14 cellular contexts compared by ENCODE assay signal in the genomic region with DNA sequence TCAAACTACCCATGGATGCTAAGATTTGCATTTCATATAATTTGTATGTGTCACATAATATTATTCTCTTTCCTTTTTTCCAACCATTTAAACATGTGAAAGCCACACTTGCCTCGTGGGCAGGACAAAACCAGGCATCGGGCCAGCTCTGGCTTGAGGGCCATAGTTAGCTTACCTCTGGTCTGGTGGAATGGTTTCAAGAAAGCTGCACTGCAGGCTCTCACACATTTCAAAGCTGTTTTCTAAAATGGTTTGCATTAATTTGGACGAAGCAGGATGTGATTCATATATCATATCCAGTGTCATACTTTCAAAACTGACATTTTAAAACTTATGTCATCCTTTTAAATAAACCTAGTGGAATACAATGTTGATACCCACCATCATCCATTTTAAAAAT.
DNase-seq lines count a peak whose midpoint lies in the region; ATAC-seq and TF ChIP-seq lines count a peak whose summit lies in the region.
"Had no signal": no experiment of that assay in that cellular context is flagged by ENCODE, and none has a peak within 500 bp of the region (broad histone marks: within the 10 kb centered on the region; RNA-seq: fewer than 3 reads in every experiment).

No MANE protein-coding gene starts in this region.

- no peak for DNase-seq in activated naive CD4-positive, alpha-beta T cell treated with Interleukin-2 at 50 U/mL for 16 hours
- peak; percentile 49 for DNase-seq in activated CD4-positive, alpha-beta memory T cell treated with anti-CD3 and anti-CD28 coated beads for 36 hours
- DNase-seq in epithelial cell of esophagus (ENCODE audit: low read depth) (peak; percentile 36), tibial artery (no peak), type B pancreatic cell (ENCODE audit: extremely low spot score, unreplicated experiment) (no peak)
- DNase-seq in stimulated activated naive CD8-positive, alpha-beta T cell treated with anti-CD3 and anti-CD28 coated beads, Interleukin-15, amount 100 ng/mL, for 72 hours = no peak
- no peak for DNase-seq in effector CD8-positive, alpha-beta T cell (lab: John Stamatoyannopoulos, UW)
- DNase-seq: activated CD8-positive, alpha-beta memory T cell treated with anti-CD3 and anti-CD28 coated beads, Interleukin-2, amount 50 U/mL, for 4 hours; GF-D8; mesendoderm; NCI-H1092; NK-92 treated with Interleukin-12 subunit alpha and Interleukin-12 subunit beta, amount 100 ng/mL, for 24 hours; transverse colon had no signal

- H3K27ac ChIP-seq in tibial artery = no peak overlapping the region
- H3K27ac ChIP-seq: transverse colon had no signal

- POLR2A ChIA-PET in activated CD4-positive, alpha-beta memory T cell treated with anti-CD3 and anti-CD28 coated beads for 36 hours (lab: Charles Lee) = interaction anchor here (0.7 to 2.6 kb wide), 8 partner anchors 10 to 392 kb away, joined by 3 to 12 read pairs (median 5); a partner anchor contains a TSS

- H3K4me1 Mint-ChIP-seq in activated naive CD4-positive, alpha-beta T cell treated with anti-CD3 and anti-CD28 coated beads, Interleukin-2, amount 50 U/mL, for 24 hours = peaks cover 75% of the 10 kb centered on the region
- peaks cover 81% of the 10 kb centered on the region for H3K4me1 Mint-ChIP-seq in activated CD4-positive, alpha-beta memory T cell treated with anti-CD3 and anti-CD28 coated beads for 36 hours (ENCODE audit: low read depth)
- peaks cover 80% of the 10 kb centered on the region for H3K4me1 Mint-ChIP-seq in stimulated activated naive CD8-positive, alpha-beta T cell treated with anti-CD3 and anti-CD28 coated beads, Interleukin-15, amount 100 ng/mL, for 72 hours
- peaks cover 37% of the 10 kb centered on the region for H3K4me1 Mint-ChIP-seq in type B pancreatic cell (ENCODE audit: unreplicated experiment)

- peak; percentile 62 for ATAC-seq in stimulated activated naive CD8-positive, alpha-beta T cell treated with anti-CD3 and anti-CD28 coated beads, Interleukin-15, amount 100 ng/mL, for 72 hours

- H3K4me3 Mint-ChIP-seq in activated naive CD4-positive, alpha-beta T cell treated with anti-CD3 and anti-CD28 coated beads, Interleukin-2, amount 50 U/mL, for 24 hours = peak overlapping the region; percentile 81
- H3K4me3 Mint-ChIP-seq in activated CD4-positive, alpha-beta memory T cell treated with anti-CD3 and anti-CD28 coated beads for 36 hours = no peak overlapping the region
- peak overlapping the region; percentile 45 to 56 for H3K4me3 Mint-ChIP-seq in stimulated activated naive CD8-positive, alpha-beta T cell treated with anti-CD3 and anti-CD28 coated beads, Interleukin-15, amount 100 ng/mL, for 72 hours
- no peak overlapping the region for H3K4me3 Mint-ChIP-seq in type B pancreatic cell

- H3K27me3 ChIP-seq in tibial artery = no peaks in the 10 kb centered on the region
- H3K27me3 ChIP-seq: transverse colon had no signal

- H3K4me3 ChIP-seq in epithelial cell of esophagus (ENCODE audit: low read length) = no peak overlapping the region
- no peak overlapping the region for H3K4me3 ChIP-seq in tibial artery
- H3K4me3 ChIP-seq: transverse colon had no signal

- H3K27ac Mint-ChIP-seq in activated naive CD4-positive, alpha-beta T cell treated with anti-CD3 and anti-CD28 coated beads, Interleukin-2, amount 50 U/mL, for 24 hours = peak overlapping the region; percentile 94
- peak overlapping the region; percentile 80 for H3K27ac Mint-ChIP-seq in activated CD4-positive, alpha-beta memory T cell treated with anti-CD3 and anti-CD28 coated beads for 36 hours
- H3K27ac Mint-ChIP-seq in stimulated activated naive CD8-positive, alpha-beta T cell treated with anti-CD3 and anti-CD28 coated beads, Interleukin-15, amount 100 ng/mL, for 72 hours = peak overlapping the region; percentile 9 to 85
- H3K27ac Mint-ChIP-seq in type B pancreatic cell = no peak overlapping the region

- no peak for TF ChIP-seq CTCF in epithelial cell of esophagus (IDR thresholded peaks at IDR 0.05; ENCODE audit: insufficient read depth, low read depth, low read length, missing control alignments)
- TF ChIP-seq CTCF in tibial artery (IDR thresholded peaks at IDR 0.05) = no peak
- TF ChIP-seq CTCF in type B pancreatic cell (conservative IDR thresholded peaks at IDR 0.05) = no peak

- no peaks in the 10 kb centered on the region for H3K9me3 ChIP-seq in tibial artery
- H3K9me3 ChIP-seq: transverse colon had no signal

- H3K36me3 ChIP-seq in tibial artery = no peaks in the 10 kb centered on the region
- H3K36me3 ChIP-seq: transverse colon had no signal

- H3K9me3 Mint-ChIP-seq in activated naive CD4-positive, alpha-beta T cell treated with anti-CD3 and anti-CD28 coated beads, Interleukin-2, amount 50 U/mL, for 24 hours = no peaks in the 10 kb centered on the region
- H3K9me3 Mint-ChIP-seq in activated CD4-positive, alpha-beta memory T cell treated with anti-CD3 and anti-CD28 coated beads for 36 hours = no peaks in the 10 kb centered on the region
- no peaks in the 10 kb centered on the region for H3K9me3 Mint-ChIP-seq in stimulated activated naive CD8-positive, alpha-beta T cell treated with anti-CD3 and anti-CD28 coated beads, Interleukin-15, amount 100 ng/mL, for 72 hours
- H3K9me3 Mint-ChIP-seq in type B pancreatic cell = no peaks in the 10 kb centered on the region

- CTCF ChIA-PET in activated CD4-positive, alpha-beta memory T cell treated with anti-CD3 and anti-CD28 coated beads for 36 hours (lab: Charles Lee) = interaction anchor here (0.6 to 1.6 kb wide), 6 partner anchors 10 to 202 kb away, joined by 3 to 4 read pairs (median 3); no protein-coding TSS in a partner anchor

- H3K4me1 ChIP-seq in tibial artery = peaks cover 0 to 5% (median 2%) of the 10 kb centered on the region in 4 donors

- H3K36me3 Mint-ChIP-seq in activated naive CD4-positive, alpha-beta T cell treated with anti-CD3 and anti-CD28 coated beads, Interleukin-2, amount 50 U/mL, for 24 hours = peaks cover 7% of the 10 kb centered on the region
- peaks cover 54% of the 10 kb centered on the region for H3K36me3 Mint-ChIP-seq in activated CD4-positive, alpha-beta memory T cell treated with anti-CD3 and anti-CD28 coated beads for 36 hours
- no peaks in the 10 kb centered on the region for H3K36me3 Mint-ChIP-seq in type B pancreatic cell

- intact Hi-C loops in activated CD4-positive, alpha-beta memory T cell treated with anti-CD3 and anti-CD28 coated beads for 36 hours (cut with micrococcal nuclease) = no loop called here
- intact Hi-C loops in tibial artery (cut with DNase I; ENCODE audit: low total_unique reads) = no loop called here

- H3K27me3 Mint-ChIP-seq in activated naive CD4-positive, alpha-beta T cell treated with anti-CD3 and anti-CD28 coated beads, Interleukin-2, amount 50 U/mL, for 24 hours = no peaks in the 10 kb centered on the region
- H3K27me3 Mint-ChIP-seq in activated CD4-positive, alpha-beta memory T cell treated with anti-CD3 and anti-CD28 coated beads for 36 hours = no peaks in the 10 kb centered on the region
- H3K27me3 Mint-ChIP-seq in stimulated activated naive CD8-positive, alpha-beta T cell treated with anti-CD3 and anti-CD28 coated beads, Interleukin-15, amount 100 ng/mL, for 72 hours = no peaks in the 10 kb centered on the region
- peaks cover 6% of the 10 kb centered on the region for H3K27me3 Mint-ChIP-seq in type B pancreatic cell

Comparison
In these comparisons a context has a peak if more than half of its experiments do, and no peak if none do; other contexts are left out.
1. H3K4me3 Mint-ChIP-seq: peak in activated naive CD4-positive, alpha-beta T cell treated with anti-CD3 and anti-CD28 coated beads, Interleukin-2, amount 50 U/mL, for 24 hours (single experiment) and stimulated activated naive CD8-positive, alpha-beta T cell treated with anti-CD3 and anti-CD28 coated beads, Interleukin-15, amount 100 ng/mL, for 72 hours (2 of 2); none in activated CD4-positive, alpha-beta memory T cell treated with anti-CD3 and anti-CD28 coated beads for 36 hours (single experiment) and type B pancreatic cell (single experiment).
2. DNase-seq: peak in activated CD4-positive, alpha-beta memory T cell treated with anti-CD3 and anti-CD28 coated beads for 36 hours (single experiment) and epithelial cell of esophagus (single experiment); none in activated naive CD4-positive, alpha-beta T cell treated with Interleukin-2 at 50 U/mL for 16 hours (single experiment), stimulated activated naive CD8-positive, alpha-beta T cell treated with anti-CD3 and anti-CD28 coated beads, Interleukin-15, amount 100 ng/mL, for 72 hours (0 of 2), tibial artery (0 of 2), type B pancreatic cell (single experiment) and effector CD8-positive, alpha-beta T cell (single experiment).